ENCODE assay signal across 1 cellular context in genomic region chr7:2785071-2785500, GRCh38.
A peak's percentile ranks its signal among the peaks of the same experiment; 100 is the strongest.
TF ChIP-seq lines count a peak whose summit lies in the region.

No MANE protein-coding gene starts in this region.

TF ChIP-seq in GM12878, 131 proteins besides CTCF, POLR2A, EP300 and RAD21 (continued from another document and continues in another):
- TF ChIP-seq RELB (IDR thresholded peaks at IDR 0.05; ENCODE audit: low read depth) (peak; percentile 69; the same call in 1 of the 2 replicates), SRF (IDR thresholded peaks at IDR 0.05; ENCODE audit: low read depth in 2 of 2, low read length in 2 of 2) (no peak), ZNF622 (IDR thresholded peaks at IDR 0.05) (no peak), RUNX3 (IDR thresholded peaks at IDR 0.05; ENCODE audit: low read length) (peak; percentile 69), ZNF24 (IDR thresholded peaks at IDR 0.05) (no peak), E2F4 (IDR thresholded peaks at IDR 0.05; ENCODE audit: low read depth, low read length) (no peak), ZZZ3 (IDR thresholded peaks at IDR 0.05; ENCODE audit: control insufficient read depth, insufficient read length, low read depth) (no peak), YBX1 (IDR thresholded peaks at IDR 0.05) (no peak), HDAC2 (IDR thresholded peaks at IDR 0.05) (no peak), HCFC1 (IDR thresholded peaks at IDR 0.05; ENCODE audit: low read length) (no peak), ESRRA (IDR thresholded peaks at IDR 0.05; ENCODE audit: low read length) (no peak), FOXK2 (IDR thresholded peaks at IDR 0.05) (no peak), ZBTB33 (IDR thresholded peaks at IDR 0.05) (no peak), IRF4 (IDR thresholded peaks at IDR 0.05; ENCODE audit: low read depth, low read length) (no peak), IKZF2 (IDR thresholded peaks at IDR 0.05) (peak; percentile 58 to 72; a peak in 3 of 4 replicates), MYB (IDR thresholded peaks at IDR 0.05; ENCODE audit: borderline replicate concordance, low read depth, low read length) (no peak), NR2C1 (IDR thresholded peaks at IDR 0.05) (no peak), ATF2 (IDR thresholded peaks at IDR 0.05; ENCODE audit: low read length) (peak; percentile 62; the same call in 1 of the 2 replicates), RAD51 (IDR thresholded peaks at IDR 0.05) (peak; percentile 43; the same call in 1 of the 2 replicates), TCF7 (IDR thresholded peaks at IDR 0.05; ENCODE audit: borderline replicate concordance) (no peak), BHLHE40 (IDR thresholded peaks at IDR 0.05; ENCODE audit: borderline replicate concordance in 1 of 2, low read depth in 2 of 2, low read length in 1 of 2) (peak; percentile 46 to 52; a peak in 1 of 4 replicates), HSF1 (IDR thresholded peaks at IDR 0.05; ENCODE audit: low read depth, low read length) (no peak), SIX5 (IDR thresholded peaks at IDR 0.05; ENCODE audit: low read depth, low read length, severe bottlenecking) (no peak), BCL11A (IDR thresholded peaks at IDR 0.05; ENCODE audit: low read depth, low read length) (no peak; the same call in 1 of the 2 replicates), MTA3 (IDR thresholded peaks at IDR 0.05; ENCODE audit: borderline replicate concordance, low read length) (no peak), STAT3 (IDR thresholded peaks at IDR 0.05; ENCODE audit: low read depth, low read length) (no peak), PRDM15 (CRISPR knock-in tag; IDR thresholded peaks at IDR 0.05) (no peak), JUND (IDR thresholded peaks at IDR 0.05; ENCODE audit: low read depth, low read length) (no peak), MTA2 (IDR thresholded peaks at IDR 0.05; ENCODE audit: low read depth) (peak; percentile 74), SIN3A (IDR thresholded peaks at IDR 0.05; ENCODE audit: low read depth, low read length) (no peak), IKZF1 (conservative IDR thresholded peaks at IDR 0.05) (peak; percentile 72), RELA (IDR thresholded peaks at IDR 0.05; ENCODE audit: borderline replicate concordance, partially characterized antibody) (peak; percentile 7), BCLAF1 (IDR thresholded peaks at IDR 0.05) (no peak), POLR2AphosphoS5 (IDR thresholded peaks at IDR 0.05; ENCODE audit: low read length) (no peak), EED (IDR thresholded peaks at IDR 0.05; ENCODE audit: low read depth) (no peak), NFIC (IDR thresholded peaks at IDR 0.05; ENCODE audit: low read depth, low read length) (peak; percentile 76; the same call in 1 of the 2 replicates), CHD2 (IDR thresholded peaks at IDR 0.05; ENCODE audit: borderline replicate concordance, low read depth, low read length) (no peak), CHD4 (IDR thresholded peaks at IDR 0.05) (no peak), PKNOX1 (IDR thresholded peaks at IDR 0.05) (peak; percentile 62; the same call in 1 of the 2 replicates), DPF2 (IDR thresholded peaks at IDR 0.05) (peak; percentile 30; the same call in 1 of the 2 replicates), CREB1 (IDR thresholded peaks at IDR 0.05; ENCODE audit: low read depth) (peak; percentile 47; the same call in 1 of the 2 replicates), RFX5 (IDR thresholded peaks at IDR 0.05; ENCODE audit: low read depth, low read length) (no peak), SPI1 (IDR thresholded peaks at IDR 0.05; ENCODE audit: borderline replicate concordance, insufficient read depth, low read depth, low read length) (no peak), BCL3 (IDR thresholded peaks at IDR 0.05; ENCODE audit: borderline replicate concordance, insufficient read depth, low read depth, low read length, poor library complexity, severe bottlenecking) (no peak), ZNF274 (IDR thresholded peaks at IDR 0.05; ENCODE audit: insufficient read depth, insufficient read length) (no peak), ELK1 (IDR thresholded peaks at IDR 0.05; ENCODE audit: low read depth, low read length) (no peak), RB1 (IDR thresholded peaks at IDR 0.05; ENCODE audit: borderline replicate concordance) (no peak)
